ENCODE assay signal across 8 cellular contexts in the genomic region with DNA sequence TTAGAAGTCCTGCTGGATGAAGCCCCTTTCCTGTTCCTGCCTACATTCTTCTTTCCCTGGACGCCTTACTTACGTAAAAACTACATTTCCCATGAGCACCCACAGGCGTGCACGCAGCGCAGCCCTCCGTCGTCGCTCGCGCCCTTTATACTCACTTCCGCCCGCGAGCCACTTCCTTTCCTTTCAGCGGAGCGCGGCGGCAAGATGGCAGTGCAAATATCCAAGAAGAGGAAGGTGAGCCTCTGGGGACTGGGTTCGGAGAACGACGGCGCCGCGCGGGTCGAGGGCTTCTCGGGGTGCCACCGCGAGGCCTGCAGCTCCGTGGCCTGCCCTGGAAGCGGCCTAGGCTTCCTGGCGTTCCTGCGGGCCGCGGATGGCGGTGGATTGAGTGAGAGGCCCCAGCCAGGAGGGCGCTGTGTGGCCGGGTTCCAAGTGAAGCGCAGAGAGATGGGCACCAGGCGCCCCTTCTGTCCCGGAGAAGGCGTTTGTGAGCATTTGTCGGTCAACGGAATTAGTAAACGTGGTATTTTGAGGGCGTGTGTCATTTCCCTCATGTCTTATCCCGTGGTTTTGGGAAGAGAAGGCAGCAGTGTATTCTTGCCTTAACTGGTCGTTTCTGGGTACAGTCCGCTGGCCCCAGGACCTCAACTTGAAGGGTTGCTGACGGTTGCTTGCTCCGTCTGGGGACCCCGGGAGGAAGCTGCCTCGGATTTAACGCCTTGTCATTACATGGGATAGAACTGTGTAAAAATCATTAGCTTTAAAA. TPM values are rescaled to one million over a fixed set of nuclear protein-coding genes. Genes with fewer than 3 reads are reported as not detected.
DNase-seq lines count a peak whose midpoint lies in the region; ATAC-seq and TF ChIP-seq lines count a peak whose summit lies in the region.

A gene (plus strand): TSS at position 175 of the 766 bp plus-strand sequence. CDS start 30 bp downstream, at position 205.

- H3K4me3 ChIP-seq in adipocyte (ENCODE audit: low read length) (peak within 1 kb of the TSS; percentile 100), heart right ventricle (peak within 1 kb of the TSS; percentile 53 to 87 (median 78)), upper lobe of right lung (peak within 1 kb of the TSS; percentile 83)

- H3K36me3 ChIP-seq in adipocyte (ENCODE audit: control insufficient read depth, insufficient read depth, low read length, severe bottlenecking) (peaks cover 37% of the 10 kb centered on the region), heart right ventricle (peaks cover 0 to 41% (median 29%) of the 10 kb centered on the region in 9 donors), upper lobe of right lung (peaks cover 40% of the 10 kb centered on the region)

- intact Hi-C loops in heart right ventricle (cut with DNase I) (loop anchor here in 5 of 10 donors (2.0 to 10.0 kb wide), 4 partner anchors 45 to 133 kb away; a partner anchor contains a TSS), posterior vena cava (cut with DNase I) (loop anchor here in 1 of 2 donors (10.0 kb wide), 1 partner anchor 375 kb away; no protein-coding TSS in a partner anchor), upper lobe of right lung (cut with DNase I) (no loop called here)

- H3K9me3 ChIP-seq in adipocyte (ENCODE audit: control insufficient read depth, low read length) (no peaks in the 10 kb centered on the region), heart right ventricle (no peaks in the 10 kb centered on the region), upper lobe of right lung (no peaks in the 10 kb centered on the region)

- 0 to 1% methylated on average over 53 of the region's 53 CpGs for WGBS in heart right ventricle, 2 donors

- peaks cover 3% of the 10 kb centered on the region for H3K27me3 ChIP-seq in adipocyte (replicated peaks; ENCODE audit: control insufficient read depth, insufficient read depth, low read length)
- H3K27me3 ChIP-seq in heart right ventricle, result no peaks in the 10 kb centered on the region
- no peaks in the 10 kb centered on the region for H3K27me3 ChIP-seq in upper lobe of right lung

- ATAC-seq in HG02678 (IDR thresholded peaks at IDR 0.05; ENCODE audit: unreplicated experiment) (peak; percentile 93), heart right ventricle (peak; percentile 96 to 99 (median 98)), upper lobe of right lung (peak; percentile 98)

- peak within 1 kb of the TSS; percentile 100 for H3K9ac ChIP-seq in adipocyte (ENCODE audit: low read length)

- H3K4me1 ChIP-seq in adipocyte (ENCODE audit: control insufficient read depth, insufficient read depth, low read length) (peaks cover 22% of the 10 kb centered on the region), heart right ventricle (peaks cover 8 to 44% (median 29%) of the 10 kb centered on the region in 9 donors), upper lobe of right lung (peaks cover 27% of the 10 kb centered on the region)

- DNase-seq in NCI-H1417 (lab: John Stamatoyannopoulos, UW) (peak; percentile 90 to 97 (median 95)), T follicular helper cell (ENCODE audit: low read depth) (peak; percentile 82), adipocyte (ENCODE audit: low read depth) (peak; percentile 97), heart right ventricle (peak; percentile 89 to 92), posterior vena cava (ENCODE audit: low spot score) (peak; percentile 98), upper lobe of right lung (peak; percentile 95)

- TF ChIP-seq CTCF in GM12873 (IDR thresholded peaks at IDR 0.05; ENCODE audit: insufficient read depth, low read depth, low read length, missing control alignments), result peak; percentile 27
- TF ChIP-seq CTCF in heart right ventricle (IDR thresholded peaks at IDR 0.05), result peak in 4 of 9 donors; percentile 8 to 46 (median 38)
- peak; percentile 23 for TF ChIP-seq CTCF in upper lobe of right lung (IDR thresholded peaks at IDR 0.05)

- peak within 1 kb of the TSS; percentile 42 to 98 (median 91) for H3K27ac ChIP-seq in heart right ventricle
- H3K27ac ChIP-seq in upper lobe of right lung, result peak within 1 kb of the TSS; percentile 96

RNA-seq across cellular contexts. Expression of the gene that starts here (rescaled TPM):
- total RNA-seq in heart right ventricle, result 1,000 to 10,000 TPM in 2 of 10 donors, 100 to 1,000 TPM in 8; 803 to 1,301 (median 939) TPM
- polyA plus RNA-seq in heart right ventricle, result 1,000 to 10,000 TPM in 1 of 2 donors, 100 to 1,000 TPM in 1; 698 to 1,945 TPM
- total RNA-seq in posterior vena cava, result 1,000 to 10,000 TPM; 1,304 to 1,399 TPM
- 1,778 TPM for total RNA-seq in upper lobe of right lung

Comparison
In these comparisons a context has a peak if more than half of its experiments do, and no peak if none do; other contexts are left out.
1. Peak in every context shown above with its lines: DNase-seq, ATAC-seq, H3K4me3 ChIP-seq and H3K27ac ChIP-seq.